In genomic region chr13:114063545-114064515, GRCh38 we compare ENCODE assay signal across 8 cellular contexts.
DNase-seq lines count a peak whose midpoint lies in the region; ATAC-seq and TF ChIP-seq lines count a peak whose summit lies in the region.

No MANE protein-coding gene starts in this region.

- POLR2A ChIA-PET in PC-3 (lab: Charles Lee; ENCODE audit: unreplicated experiment): interaction anchor here (0.7 kb wide), 1 partner anchor 256 kb away, joined by 3 read pairs; no protein-coding TSS in a partner anchor

- H3K9ac ChIP-seq in PC-3 (ENCODE audit: low read length): peak overlapping the region; percentile 94

- H3F3A ChIP-seq in PC-3 (ENCODE audit: low read length, unreplicated experiment): no peaks in the 10 kb centered on the region

- no peaks in the 10 kb centered on the region for H4K20me1 ChIP-seq in PC-3 (ENCODE audit: low read length)

- no peaks in the 10 kb centered on the region for H3K9me3 ChIP-seq in PC-3 (ENCODE audit: low read length)
- H3K9me3 ChIP-seq in ectodermal cell (ENCODE audit: control insufficient read depth, low read length): no peaks in the 10 kb centered on the region
- no peaks in the 10 kb centered on the region for H3K9me3 ChIP-seq in vagina

- CTCF ChIA-PET in PC-3 (lab: Charles Lee): interaction anchor here (0.5 kb wide), 1 partner anchor 243 kb away, joined by 3 read pairs; no protein-coding TSS in a partner anchor

- TF ChIP-seq CTCF in GM12864 (IDR thresholded peaks at IDR 0.05; ENCODE audit: low read depth, low read length, missing control alignments) (no peak), PC-3 (conservative IDR thresholded peaks at IDR 0.05; ENCODE audit: low read depth, low read length) (no peak), vagina (IDR thresholded peaks at IDR 0.05) (no peak)

- no peaks in the 10 kb centered on the region for H3K36me3 ChIP-seq in PC-3 (ENCODE audit: low read depth, low read length)
- H3K36me3 ChIP-seq in ectodermal cell (ENCODE audit: control insufficient read depth, insufficient read depth, low read length): no peaks in the 10 kb centered on the region
- H3K36me3 ChIP-seq in vagina: no peaks in the 10 kb centered on the region

- H3K27ac ChIP-seq in PC-3 (ENCODE audit: low read length): peak overlapping the region; percentile 100
- H3K27ac ChIP-seq in ectodermal cell (ENCODE audit: insufficient read depth, low read depth, low read length, poor library complexity, severe bottlenecking): peak overlapping the region; percentile 97
- H3K27ac ChIP-seq in vagina: peak overlapping the region; percentile 97

- intact Hi-C loops in PC-3 (cut with micrococcal nuclease): loop anchor here (2.0 to 10.0 kb wide), 2 partner anchors 35 to 89 kb away; partner anchors contain the start of gene C13orf46
- intact Hi-C loops in vagina (cut with DNase I): loop anchor here (10.0 kb wide), 1 partner anchor 71 kb away; the partner anchor contains the start of gene RASA3

- no peak overlapping the region; the same call in 1 of the 2 replicates for H2AFZ ChIP-seq in PC-3 (ENCODE audit: low read length)

- BruUV-seq in PC-3 (replicated peaks; lab: Mats Ljungman, UMichigan): no TSS peak

- no peak for TF ChIP-seq POLR2A in vagina (IDR thresholded peaks at IDR 0.05)

- peaks cover 43% of the 10 kb centered on the region for H3K4me1 ChIP-seq in PC-3 (ENCODE audit: insufficient read depth, low read length)
- H3K4me1 ChIP-seq in ectodermal cell (ENCODE audit: control insufficient read depth, insufficient read depth, low read length): peaks cover 28% of the 10 kb centered on the region
- peaks cover 92% of the 10 kb centered on the region for H3K4me1 ChIP-seq in vagina

- 85 to 86% methylated on average over 24 to 25 of the region's 25 CpGs for WGBS in ectodermal cell, 2 experiments

- H3K27me3 ChIP-seq in PC-3 (ENCODE audit: low read length) (no peaks in the 10 kb centered on the region), ectodermal cell (ENCODE audit: control insufficient read depth, insufficient read depth, low read length, poor library complexity, severe bottlenecking) (no peaks in the 10 kb centered on the region), vagina (no peaks in the 10 kb centered on the region)

- no peak for DNase-seq in GM12864 (ENCODE audit: low read depth)
- peak; percentile 22 for DNase-seq in PC-3
- peak; percentile 70 for DNase-seq in myocyte (ENCODE audit: low read depth)
- no peak for DNase-seq in vagina (ENCODE audit: extremely low spot score in 2 of 2)
- no peak for DNase-seq in NCI-H1930 (lab: John Stamatoyannopoulos, UW)
- no peak for DNase-seq in NAMALWA (ENCODE audit: low spot score)

- peaks cover 34% of the 10 kb centered on the region for H3K79me2 ChIP-seq in PC-3 (ENCODE audit: low read length)

- H3K4me3 ChIP-seq in GM12864 (ENCODE audit: low read depth, low read length) (peak overlapping the region; percentile 70), PC-3 (ENCODE audit: low read length) (peak overlapping the region; percentile 64), ectodermal cell (ENCODE audit: insufficient read depth, low read depth, low read length) (no peak overlapping the region), vagina (peak overlapping the region; percentile 36 to 42)

- peak overlapping the region; percentile 93 for H3K4me2 ChIP-seq in PC-3 (ENCODE audit: low read length)

- H3K9me2 ChIP-seq in PC-3 (replicated peaks; ENCODE audit: low read length): no peaks in the 10 kb centered on the region

- peak; percentile 8; the same call in 1 of the 2 replicates for ATAC-seq in PC-3
- ATAC-seq in GM21381 (IDR thresholded peaks at IDR 0.05; ENCODE audit: unreplicated experiment): no peak

Comparison
In these comparisons a context has a peak if more than half of its experiments do, and no peak if none do; other contexts are left out.
1. DNase-seq: peak in PC-3 (single experiment) and myocyte (single experiment); none in GM12864 (single experiment), vagina (0 of 2), NCI-H1930 (0 of 2) and NAMALWA (single experiment).
2. Peak in every context shown above with its lines, with median percentiles within 50 percentile points of each other: H3K27ac ChIP-seq.